ENCODE assay signal across 8 cellular contexts in genomic region chrX:8743126-8743732, GRCh38. TPM values are rescaled to one million over a fixed set of nuclear protein-coding genes. Genes with fewer than 3 reads are reported as not detected.
DNase-seq lines count a peak whose midpoint lies in the region; ATAC-seq and TF ChIP-seq lines count a peak whose summit lies in the region.

No MANE protein-coding gene starts in this region.

- H3K27me3 Mint-ChIP-seq in activated T-cell treated with anti-CD3 and anti-CD28 coated beads, Interleukin-2, amount 50 U/mL, for 4 hours (ENCODE audit: low read depth), result peaks cover 4% of the 10 kb centered on the region

- TF ChIP-seq CTCF in BJ (IDR thresholded peaks at IDR 0.05; ENCODE audit: insufficient read depth, low read depth, low read length), result peak; percentile 69

- no peaks in the 10 kb centered on the region for H3K36me3 Mint-ChIP-seq in activated T-cell treated with anti-CD3 and anti-CD28 coated beads, Interleukin-2, amount 50 U/mL, for 4 hours (ENCODE audit: insufficient read depth)

- DNase-seq in BJ (ENCODE audit: low read depth) (no peak), NOMO-1 treated with DMSO at 0.1 percent for 48 hours (lab: John Stamatoyannopoulos, UW; ENCODE audit: unreplicated experiment) (peak; percentile 52), glomerular endothelial cell (ENCODE audit: extremely low read depth, low read depth, low spot score) (peak; percentile 16), NCI-H1092 (lab: John Stamatoyannopoulos, UW) (no peak)
- DNase-seq in activated T-cell treated with anti-CD3 and anti-CD28 coated beads, Interleukin-2, amount 50 U/mL, for 4 hours, result peak; percentile 57
- DNase-seq in stimulated activated CD4-positive, alpha-beta T cell treated with anti-CD3 and anti-CD28 coated beads, Interleukin-15, amount 100 ng/mL, for 1 hour (ENCODE audit: low read depth in 1 of 2, low spot score in 1 of 2), result peak; percentile 2 to 46

- no peaks in the 10 kb centered on the region for H3K36me3 ChIP-seq in BJ (ENCODE audit: control insufficient read depth, insufficient read depth, low read length)

- no peaks in the 10 kb centered on the region for H3K4me1 Mint-ChIP-seq in activated T-cell treated with anti-CD3 and anti-CD28 coated beads, Interleukin-2, amount 50 U/mL, for 4 hours (ENCODE audit: low read depth)

- H3K4me3 ChIP-seq in BJ (ENCODE audit: low read depth, low read length), result no peak overlapping the region

- no peaks in the 10 kb centered on the region for H3K9me3 Mint-ChIP-seq in activated T-cell treated with anti-CD3 and anti-CD28 coated beads, Interleukin-2, amount 50 U/mL, for 4 hours

- ATAC-seq in GM18907 (IDR thresholded peaks at IDR 0.05; ENCODE audit: unreplicated experiment) (peak; percentile 58), HG03097 (IDR thresholded peaks at IDR 0.05; ENCODE audit: low FRiP score, unreplicated experiment) (no peak)
- no peak for ATAC-seq in activated T-cell treated with anti-CD3 and anti-CD28 coated beads, Interleukin-2, amount 50 U/mL, for 4 hours

- POLR2A ChIA-PET in BJ (lab: Charles Lee), result no interaction called here

- H3K4me3 Mint-ChIP-seq in activated T-cell treated with anti-CD3 and anti-CD28 coated beads, Interleukin-2, amount 50 U/mL, for 4 hours, result no peak overlapping the region

- no peaks in the 10 kb centered on the region for H3K27me3 ChIP-seq in BJ (ENCODE audit: control insufficient read depth, insufficient read depth, low read length)

- CTCF ChIA-PET in BJ (lab: Yijun Ruan, JAX), result interaction anchor here (0.6 to 1.2 kb wide), 4 partner anchors 9 to 753 kb away, joined by 3 to 4 read pairs (median 3); no protein-coding TSS in a partner anchor

RNA-seq across cellular contexts. Expression of gene ANOS1, which starts 11.3 kb away (rescaled TPM):
- polyA plus RNA-seq in BJ (2011; rRNA removed), result 0.74 and 0.89 TPM in 2 replicates
- polyA minus RNA-seq in BJ (2011; rRNA and poly(A)+ RNA removed), result 0.43 and 0.51 TPM in 2 replicates
- under 1 TPM in 2 of 3 donors, not detected in 1; 0.05 to 0.08 TPM for total RNA-seq in activated T-cell treated with anti-CD3 and anti-CD28 coated beads, Interleukin-2, amount 50 U/mL, for 4 hours
- total RNA-seq in glomerular endothelial cell, result 3.3 and 4.1 TPM in 2 replicates

RNA-seq across cellular contexts. Expression of gene FAM9A, which starts 58.0 kb away (rescaled TPM):
- not detected in 2 replicates for polyA plus RNA-seq in BJ (2011; rRNA removed)
- not detected in 2 replicates for polyA minus RNA-seq in BJ (2011; rRNA and poly(A)+ RNA removed)
- not detected for total RNA-seq in activated T-cell treated with anti-CD3 and anti-CD28 coated beads, Interleukin-2, amount 50 U/mL, for 4 hours
- not detected in 2 replicates for total RNA-seq in glomerular endothelial cell

Comparison
In these comparisons a context has a peak if more than half of its experiments do, and no peak if none do; other contexts are left out.
1. DNase-seq: peak in NOMO-1 treated with DMSO at 0.1 percent for 48 hours (single experiment), activated T-cell treated with anti-CD3 and anti-CD28 coated beads, Interleukin-2, amount 50 U/mL, for 4 hours (single experiment), glomerular endothelial cell (single experiment) and stimulated activated CD4-positive, alpha-beta T cell treated with anti-CD3 and anti-CD28 coated beads, Interleukin-15, amount 100 ng/mL, for 1 hour (2 of 2); none in BJ (single experiment) and NCI-H1092 (single experiment).